ENCODE assay signal across 9 cellular contexts in the genomic region with DNA sequence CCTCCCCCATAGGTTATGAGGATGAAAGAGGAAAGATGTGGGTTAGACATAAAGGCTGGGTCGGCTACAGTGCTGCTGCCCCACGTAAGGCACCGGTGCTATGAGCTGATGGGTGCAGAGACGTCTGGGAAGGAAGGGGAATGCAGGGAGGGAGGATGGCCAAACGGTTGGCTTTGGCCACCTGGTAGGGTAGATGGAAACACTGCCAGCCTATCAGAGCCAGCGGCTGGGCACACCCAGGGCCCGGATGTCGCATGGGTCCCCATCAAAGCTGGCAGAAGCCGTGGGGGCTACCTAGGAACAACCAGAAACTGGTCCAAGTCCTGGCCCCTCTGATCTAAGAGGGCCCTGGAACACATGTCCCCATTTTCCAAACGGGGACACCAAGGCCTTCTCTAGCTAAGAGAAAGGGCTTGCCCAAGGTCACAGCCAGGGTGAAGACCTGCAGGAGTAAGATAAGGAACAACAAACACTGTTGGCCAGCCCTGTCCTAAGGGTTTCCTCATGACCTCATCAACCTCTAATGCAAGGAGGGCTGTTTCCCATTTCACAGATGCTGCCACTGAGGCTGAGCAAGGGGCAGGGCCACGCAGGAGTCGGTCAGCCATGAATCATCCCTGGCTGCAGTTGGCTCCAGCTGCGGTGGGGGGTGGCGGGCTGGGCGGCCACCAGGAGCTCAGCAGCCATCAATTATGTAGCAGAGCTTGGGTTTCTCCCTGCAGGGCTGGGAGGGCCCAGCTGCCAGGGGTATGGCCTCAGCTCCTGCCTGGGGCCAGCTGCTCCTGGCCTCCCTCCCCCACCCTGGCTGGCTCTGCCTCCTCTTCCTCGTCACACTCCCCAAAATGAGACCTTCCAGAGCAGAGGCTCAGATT. TPM values are rescaled to one million over a fixed set of nuclear protein-coding genes. Genes with fewer than 3 reads are reported as not detected.
DNase-seq lines count a peak whose midpoint lies in the region; ATAC-seq and TF ChIP-seq lines count a peak whose summit lies in the region.
"Had no signal": no experiment of that assay in that cellular context is flagged by ENCODE, and none has a peak within 500 bp of the region (broad histone marks: within the 10 kb centered on the region; RNA-seq: fewer than 3 reads in every experiment).

No MANE protein-coding gene starts in this region.

- H3K36me3 Mint-ChIP-seq in mesothelial cell of epicardium = peaks cover 3% of the 10 kb centered on the region

- peak; percentile 93 for DNase-seq in BE2C
- DNase-seq in NCI-H146 treated with DMSO at 0.1 percent for 48 hours (lab: John Stamatoyannopoulos, UW; ENCODE audit: unreplicated experiment) = peak; percentile 20
- DNase-seq in mammary epithelial cell = peak; percentile 32
- no peak for DNase-seq in mesothelial cell of epicardium (ENCODE audit: low spot score in 2 of 2, unreplicated experiment in 2 of 2)
- DNase-seq in NCI-H748 (lab: John Stamatoyannopoulos, UW; ENCODE audit: unreplicated experiment) = no peak
- DNase-seq in activated CD4-positive, alpha-beta T cell treated with anti-CD3 and anti-CD28 coated beads, Interleukin-2, amount 50 U/mL, for 1 hour = no peak

- no peak overlapping the region for H3K4me2 ChIP-seq in mammary epithelial cell (ENCODE audit: insufficient read depth, low read depth, low read length)

- peaks cover 17% of the 10 kb centered on the region for H3K4me1 ChIP-seq in BE2C
- peaks cover 22% of the 10 kb centered on the region for H3K4me1 ChIP-seq in mammary epithelial cell (ENCODE audit: insufficient read depth, low read length)

- H3K9ac ChIP-seq in mammary epithelial cell (ENCODE audit: insufficient read depth, low read length) = no peak overlapping the region

- 67% methylated on average over 14 of the region's 16 CpGs for WGBS in mammary epithelial cell (ENCODE audit: low coverage, missing lambda C conversion rate)

- ATAC-seq in GM18517 (IDR thresholded peaks at IDR 0.05; ENCODE audit: unreplicated experiment) = no peak
- ATAC-seq in HG03095 (IDR thresholded peaks at IDR 0.05; ENCODE audit: unreplicated experiment) = no peak
- ATAC-seq: GM12878 had no signal

- peaks cover 37% of the 10 kb centered on the region for H3K4me1 Mint-ChIP-seq in mesothelial cell of epicardium

- no peak overlapping the region for H2AFZ ChIP-seq in mammary epithelial cell (ENCODE audit: low read depth, low read length)

- peak overlapping the region; percentile 83 for H3K27ac Mint-ChIP-seq in mesothelial cell of epicardium

- no peaks in the 10 kb centered on the region for H3K27me3 Mint-ChIP-seq in mesothelial cell of epicardium (ENCODE audit: low read depth)

- no peak overlapping the region for H3K27ac ChIP-seq in mammary epithelial cell (ENCODE audit: insufficient read depth, low read depth, low read length)

- TF ChIP-seq CTCF in BE2C (IDR thresholded peaks at IDR 0.05; ENCODE audit: low read depth, low read length) (no peak), mammary epithelial cell (conservative IDR thresholded peaks at IDR 0.05 in 1 of 2, IDR thresholded peaks at IDR 0.05 in 1 of 2; ENCODE audit: extremely low read depth in 1 of 2, insufficient read depth in 1 of 2, low read depth in 1 of 2, low read length in 2 of 2) (no peak), mesothelial cell of epicardium (IDR thresholded peaks at IDR 0.05; ENCODE audit: unreplicated experiment) (no peak)

- in situ Hi-C loops in mammary epithelial cell (cut with MboI; ENCODE audit: low sequenced_read_pairs in 2 of 2) = no loop called here

- H3K4me3 Mint-ChIP-seq in mesothelial cell of epicardium = no peak overlapping the region

- no peaks in the 10 kb centered on the region for H3K9me3 Mint-ChIP-seq in mesothelial cell of epicardium

- H4K20me1 ChIP-seq in mammary epithelial cell (ENCODE audit: insufficient read depth, low read length) = no peaks in the 10 kb centered on the region

- CTCF ChIA-PET in mammary epithelial cell (lab: Charles Lee; ENCODE audit: low non-redundant PET) = no interaction called here

- H3K4me3 ChIP-seq in BE2C (ENCODE audit: low read depth, low read length) = 0 out of 2 replicates have a peak overlapping the region, but pooled peaks have one; percentile 11
- no peak overlapping the region for H3K4me3 ChIP-seq in mammary epithelial cell (replicated peaks in 1 of 3; ENCODE audit: insufficient read depth in 1 of 3, low read depth in 2 of 3, low read length in 3 of 3)
- H3K4me3 ChIP-seq: GM12878 had no signal

- H3K36me3 ChIP-seq in BE2C = 0 out of 2 replicates have a peak, but pooled peaks cover 5% of the 10 kb centered on the region
- no peaks in the 10 kb centered on the region for H3K36me3 ChIP-seq in mammary epithelial cell (ENCODE audit: insufficient read depth, low read length)

- H3K9me3 ChIP-seq in BE2C = no peaks in the 10 kb centered on the region
- no peaks in the 10 kb centered on the region for H3K9me3 ChIP-seq in mammary epithelial cell (replicated peaks; ENCODE audit: insufficient read depth, low read length)

- dilution Hi-C loops in mammary epithelial cell (cut with HindIII; ENCODE audit: low sequenced_read_pairs) = no loop called here

- H3K79me2 ChIP-seq in mammary epithelial cell (ENCODE audit: insufficient read depth, low read length) = peaks cover 44% of the 10 kb centered on the region

- no peaks in the 10 kb centered on the region for H3K27me3 ChIP-seq in BE2C
- no peaks in the 10 kb centered on the region for H3K27me3 ChIP-seq in mammary epithelial cell (ENCODE audit: insufficient read depth, low read length)

- intact Hi-C loops in mammary epithelial cell (cut with micrococcal nuclease) = no loop called here

- BruUV-seq in mammary epithelial cell (replicated peaks; lab: Mats Ljungman, UMichigan) = no TSS peak

RNA-seq across cellular contexts. Expression of gene SH3GLB2, which starts 4.9 kb away (rescaled TPM):
- polyA plus RNA-seq in BE2C (2012; ENCODE audit: insufficient read depth, insufficient read length, low read depth) = 114 TPM
- 10 to 100 TPM; 48.0 to 54.5 TPM for total RNA-seq in mammary epithelial cell
- polyA plus RNA-seq in mammary epithelial cell = 43.3 TPM
- polyA minus RNA-seq in mammary epithelial cell = 31.9 TPM
- total RNA-seq in mesothelial cell of epicardium = 173 to 174 TPM (median 174 TPM) in 3 replicates

RNA-seq across cellular contexts. Expression of gene MIGA2, which starts 13.2 kb away (rescaled TPM):
- 71.4 TPM for polyA plus RNA-seq in BE2C (2012; ENCODE audit: insufficient read depth, insufficient read length, low read depth)
- total RNA-seq in mammary epithelial cell (10 to 100 TPM; 16.3 to 24.7 TPM), mesothelial cell of epicardium (36.1 to 37.9 TPM (median 36.2 TPM) in 3 replicates)
- polyA plus RNA-seq in mammary epithelial cell = 14.3 TPM
- 3.3 TPM for polyA minus RNA-seq in mammary epithelial cell

RNA-seq across cellular contexts. Expression of gene DOLPP1, which starts 57.6 kb away (rescaled TPM):
- 116 TPM for polyA plus RNA-seq in BE2C (2012; ENCODE audit: insufficient read depth, insufficient read length, low read depth)
- total RNA-seq in mammary epithelial cell (10 to 100 TPM; 11.3 to 20.1 TPM), mesothelial cell of epicardium (16.9 to 21.5 TPM (median 20.0 TPM) in 3 replicates)
- polyA plus RNA-seq in mammary epithelial cell = 16.8 TPM
- polyA minus RNA-seq in mammary epithelial cell = 17.3 TPM

Comparison
In these comparisons a context has a peak if more than half of its experiments do, and no peak if none do; other contexts are left out.
1. DNase-seq: peak in BE2C (single experiment), NCI-H146 treated with DMSO at 0.1 percent for 48 hours (single experiment) and mammary epithelial cell (single experiment); none in mesothelial cell of epicardium (0 of 2), NCI-H748 (single experiment) and activated CD4-positive, alpha-beta T cell treated with anti-CD3 and anti-CD28 coated beads, Interleukin-2, amount 50 U/mL, for 1 hour (single experiment).